ENCODE assay signal across 1 cellular context in the genomic region with DNA sequence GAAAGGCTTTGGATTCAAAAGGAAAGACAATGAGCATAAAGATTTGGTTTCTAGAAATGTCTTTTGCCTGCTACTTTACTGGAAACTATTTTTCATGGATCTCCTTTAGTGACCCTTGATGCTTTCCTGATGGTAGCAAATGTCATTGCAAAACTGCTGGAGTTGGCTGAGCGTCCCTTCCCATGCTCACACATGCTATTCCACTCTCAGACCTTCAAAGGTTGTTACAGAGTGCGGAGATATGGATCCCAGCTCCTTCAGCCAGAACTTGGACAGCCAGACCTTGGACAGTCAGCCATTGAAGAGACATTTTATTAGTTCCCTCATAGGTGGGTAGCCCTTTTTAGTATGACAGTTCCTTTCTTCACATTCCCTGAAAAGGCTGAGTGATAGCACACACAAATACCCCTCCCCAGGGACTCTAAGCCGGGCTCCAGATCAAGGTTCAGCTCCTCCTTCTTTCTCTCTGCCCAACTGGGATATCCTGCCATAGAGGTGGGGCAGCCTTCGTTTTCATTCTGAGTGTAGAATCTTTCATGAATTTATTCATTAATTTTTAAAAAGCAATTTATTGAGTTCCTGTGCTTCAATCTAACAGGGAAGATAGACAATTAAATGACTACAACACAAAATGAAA.
A peak's percentile ranks its signal among the peaks of the same experiment; 100 is the strongest.
TF ChIP-seq lines count a peak whose summit lies in the region.

No MANE protein-coding gene starts in this region.

TF ChIP-seq in HepG2, 621 proteins besides CTCF, POLR2A, EP300 and RAD21 (continued from another document):
- TF ChIP-seq, protein P1, sequence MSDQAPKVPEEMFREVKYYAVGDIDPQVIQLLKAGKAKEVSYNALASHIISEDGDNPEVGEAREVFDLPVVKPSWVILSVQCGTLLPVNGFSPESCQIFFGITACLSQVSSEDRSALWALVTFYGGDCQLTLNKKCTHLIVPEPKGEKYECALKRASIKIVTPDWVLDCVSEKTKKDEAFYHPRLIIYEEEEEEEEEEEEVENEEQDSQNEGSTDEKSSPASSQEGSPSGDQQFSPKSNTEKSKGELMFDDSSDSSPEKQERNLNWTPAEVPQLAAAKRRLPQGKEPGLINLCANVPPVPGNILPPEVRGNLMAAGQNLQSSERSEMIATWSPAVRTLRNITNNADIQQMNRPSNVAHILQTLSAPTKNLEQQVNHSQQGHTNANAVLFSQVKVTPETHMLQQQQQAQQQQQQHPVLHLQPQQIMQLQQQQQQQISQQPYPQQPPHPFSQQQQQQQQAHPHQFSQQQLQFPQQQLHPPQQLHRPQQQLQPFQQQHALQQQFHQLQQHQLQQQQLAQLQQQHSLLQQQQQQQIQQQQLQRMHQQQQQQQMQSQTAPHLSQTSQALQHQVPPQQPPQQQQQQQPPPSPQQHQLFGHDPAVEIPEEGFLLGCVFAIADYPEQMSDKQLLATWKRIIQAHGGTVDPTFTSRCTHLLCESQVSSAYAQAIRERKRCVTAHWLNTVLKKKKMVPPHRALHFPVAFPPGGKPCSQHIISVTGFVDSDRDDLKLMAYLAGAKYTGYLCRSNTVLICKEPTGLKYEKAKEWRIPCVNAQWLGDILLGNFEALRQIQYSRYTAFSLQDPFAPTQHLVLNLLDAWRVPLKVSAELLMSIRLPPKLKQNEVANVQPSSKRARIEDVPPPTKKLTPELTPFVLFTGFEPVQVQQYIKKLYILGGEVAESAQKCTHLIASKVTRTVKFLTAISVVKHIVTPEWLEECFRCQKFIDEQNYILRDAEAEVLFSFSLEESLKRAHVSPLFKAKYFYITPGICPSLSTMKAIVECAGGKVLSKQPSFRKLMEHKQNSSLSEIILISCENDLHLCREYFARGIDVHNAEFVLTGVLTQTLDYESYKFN (CRISPR knock-in tag; conservative IDR thresholded peaks at IDR 0.05): 0 out of 2 replicates have a peak, but pooled peaks have one; percentile 22
- TF ChIP-seq ZFP90 (CRISPR knock-in tag; IDR thresholded peaks at IDR 0.05; ENCODE audit: borderline replicate concordance): peak; percentile 30; the same call in 1 of the 2 replicates
- no peak for TF ChIP-seq HOXA3 (CRISPR knock-in tag; IDR thresholded peaks at IDR 0.05)
- TF ChIP-seq ZMYM3 (CRISPR knock-in tag; IDR thresholded peaks at IDR 0.05): 0 out of 2 replicates have a peak, but pooled peaks have one; percentile 16
- TF ChIP-seq ZSCAN22 (CRISPR knock-in tag; IDR thresholded peaks at IDR 0.05): no peak
- no peak for TF ChIP-seq HOXA7 (CRISPR knock-in tag; IDR thresholded peaks at IDR 0.05)
- no peak for TF ChIP-seq NFYB (CRISPR knock-in tag; IDR thresholded peaks at IDR 0.05)
- no peak for TF ChIP-seq XBP1 (CRISPR knock-in tag; IDR thresholded peaks at IDR 0.05)
- TF ChIP-seq STAG1 (CRISPR knock-in tag; IDR thresholded peaks at IDR 0.05): no peak
- TF ChIP-seq ZFP36L1 (CRISPR knock-in tag; IDR thresholded peaks at IDR 0.05): no peak
- 0 out of 2 replicates have a peak, but pooled peaks have one; percentile 16 for TF ChIP-seq ZNF331 (CRISPR knock-in tag; IDR thresholded peaks at IDR 0.05)
- TF ChIP-seq ZNF138 (CRISPR knock-in tag; IDR thresholded peaks at IDR 0.05; ENCODE audit: low read depth): no peak
- no peak for TF ChIP-seq ASH2L (IDR thresholded peaks at IDR 0.05; ENCODE audit: insufficient read length, low read depth, low read length)
- TF ChIP-seq, protein P2, sequence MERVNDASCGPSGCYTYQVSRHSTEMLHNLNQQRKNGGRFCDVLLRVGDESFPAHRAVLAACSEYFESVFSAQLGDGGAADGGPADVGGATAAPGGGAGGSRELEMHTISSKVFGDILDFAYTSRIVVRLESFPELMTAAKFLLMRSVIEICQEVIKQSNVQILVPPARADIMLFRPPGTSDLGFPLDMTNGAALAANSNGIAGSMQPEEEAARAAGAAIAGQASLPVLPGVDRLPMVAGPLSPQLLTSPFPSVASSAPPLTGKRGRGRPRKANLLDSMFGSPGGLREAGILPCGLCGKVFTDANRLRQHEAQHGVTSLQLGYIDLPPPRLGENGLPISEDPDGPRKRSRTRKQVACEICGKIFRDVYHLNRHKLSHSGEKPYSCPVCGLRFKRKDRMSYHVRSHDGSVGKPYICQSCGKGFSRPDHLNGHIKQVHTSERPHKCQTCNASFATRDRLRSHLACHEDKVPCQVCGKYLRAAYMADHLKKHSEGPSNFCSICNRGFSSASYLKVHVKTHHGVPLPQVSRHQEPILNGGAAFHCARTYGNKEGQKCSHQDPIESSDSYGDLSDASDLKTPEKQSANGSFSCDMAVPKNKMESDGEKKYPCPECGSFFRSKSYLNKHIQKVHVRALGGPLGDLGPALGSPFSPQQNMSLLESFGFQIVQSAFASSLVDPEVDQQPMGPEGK (CRISPR knock-in tag; IDR thresholded peaks at IDR 0.05): 0 out of 2 replicates have a peak, but pooled peaks have one; percentile 22
- peak; percentile 75 for TF ChIP-seq HNF4A (CRISPR knock-in tag; IDR thresholded peaks at IDR 0.05)
